ENCODE assay signal across 7 cellular contexts in genomic region chr9:18208166-18209059, GRCh38.
DNase-seq lines count a peak whose midpoint lies in the region; ATAC-seq and TF ChIP-seq lines count a peak whose summit lies in the region.

No MANE protein-coding gene starts in this region.

- H3K27ac ChIP-seq in dorsolateral prefrontal cortex (no peak overlapping the region), mucosa of rectum (ENCODE audit: low read depth in 2 of 2, low read length in 2 of 2) (peak overlapping the region; percentile 6 to 24)

- intact Hi-C loops in dorsolateral prefrontal cortex (cut with DNase I), result loop anchor here in 1 of 2 donors (5.0 kb wide), 1 partner anchor 396 kb away; no protein-coding TSS in a partner anchor

- no peak overlapping the region for H3K9ac ChIP-seq in mucosa of rectum (ENCODE audit: low read depth in 1 of 2, low read length in 2 of 2)

- H3K4me3 ChIP-seq in dorsolateral prefrontal cortex (no peak overlapping the region), mucosa of rectum (ENCODE audit: low read length in 2 of 2) (no peak overlapping the region)

- H3K9me3 ChIP-seq in mucosa of rectum (ENCODE audit: control insufficient read depth in 2 of 2, low read length in 2 of 2), result no peaks in the 10 kb centered on the region

- TF ChIP-seq CTCF in GM12872 (IDR thresholded peaks at IDR 0.05; ENCODE audit: insufficient read depth, low read depth, low read length) (peak; percentile 48), dorsolateral prefrontal cortex (IDR thresholded peaks at IDR 0.05 in 54 of 56, conservative IDR thresholded peaks at IDR 0.05 in 2 of 56; ENCODE audit: low read depth in 1 of 56, partially characterized antibody in 56 of 56) (peak in 47 of 56 donors; percentile 13 to 53 (median 32))

- peaks cover 5 to 13% of the 10 kb centered on the region in 2 donors for H3K4me1 ChIP-seq in mucosa of rectum (ENCODE audit: control insufficient read depth in 2 of 2, insufficient read depth in 2 of 2, low read length in 2 of 2)

- ATAC-seq in HG03378 (IDR thresholded peaks at IDR 0.05; ENCODE audit: unreplicated experiment) (no peak), HG03045 (IDR thresholded peaks at IDR 0.05; ENCODE audit: unreplicated experiment) (no peak), GM19395 (IDR thresholded peaks at IDR 0.05; ENCODE audit: unreplicated experiment) (no peak)

- H3K36me3 ChIP-seq in mucosa of rectum (ENCODE audit: control insufficient read depth in 2 of 2, insufficient read depth in 2 of 2, low read length in 2 of 2), result no peaks in the 10 kb centered on the region

- H3K27me3 ChIP-seq in dorsolateral prefrontal cortex (peaks cover 0 to 18% (median 0%) of the 10 kb centered on the region in 45 donors), mucosa of rectum (ENCODE audit: control insufficient read depth in 2 of 2, insufficient read depth in 2 of 2, low read length in 2 of 2) (no peaks in the 10 kb centered on the region)

- DNase-seq in NCI-H2171 treated with DMSO at 0.1 percent for 48 hours (lab: John Stamatoyannopoulos, UW) (peak; percentile 10), dorsolateral prefrontal cortex (peak in 1 of 10 donors; percentile 13)

Comparison
In these comparisons a context has a peak if more than half of its experiments do, and no peak if none do; other contexts are left out.
1. H3K27ac ChIP-seq: peak in mucosa of rectum (2 of 2); none in dorsolateral prefrontal cortex (0 of 59).